In the genomic region with DNA sequence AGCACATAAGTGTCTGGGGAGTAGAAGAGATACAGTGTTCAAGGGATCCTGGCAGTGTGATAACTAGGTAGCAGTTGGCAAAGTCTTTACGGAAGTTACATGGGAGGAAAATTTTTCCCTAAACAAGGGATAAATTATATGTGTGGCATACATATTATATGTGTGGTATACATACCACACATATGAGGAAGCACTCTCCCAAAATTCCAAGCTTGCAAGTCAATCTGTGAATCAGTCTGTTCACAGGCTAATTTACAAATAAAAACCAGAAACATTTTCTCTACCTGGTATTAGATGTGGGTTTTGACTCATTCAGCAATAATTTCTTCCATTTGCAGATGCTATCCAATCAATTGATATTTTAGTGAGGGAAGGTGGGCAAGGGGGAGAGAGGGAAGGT, we compare ENCODE assay signal across 1 cellular context.
TF ChIP-seq lines count a peak whose summit lies in the region.

No MANE protein-coding gene starts in this region.

TF ChIP-seq in GM23338, 12 proteins besides CTCF, POLR2A, EP300 and RAD21 (continued from another document):
- TF ChIP-seq, protein P1, sequence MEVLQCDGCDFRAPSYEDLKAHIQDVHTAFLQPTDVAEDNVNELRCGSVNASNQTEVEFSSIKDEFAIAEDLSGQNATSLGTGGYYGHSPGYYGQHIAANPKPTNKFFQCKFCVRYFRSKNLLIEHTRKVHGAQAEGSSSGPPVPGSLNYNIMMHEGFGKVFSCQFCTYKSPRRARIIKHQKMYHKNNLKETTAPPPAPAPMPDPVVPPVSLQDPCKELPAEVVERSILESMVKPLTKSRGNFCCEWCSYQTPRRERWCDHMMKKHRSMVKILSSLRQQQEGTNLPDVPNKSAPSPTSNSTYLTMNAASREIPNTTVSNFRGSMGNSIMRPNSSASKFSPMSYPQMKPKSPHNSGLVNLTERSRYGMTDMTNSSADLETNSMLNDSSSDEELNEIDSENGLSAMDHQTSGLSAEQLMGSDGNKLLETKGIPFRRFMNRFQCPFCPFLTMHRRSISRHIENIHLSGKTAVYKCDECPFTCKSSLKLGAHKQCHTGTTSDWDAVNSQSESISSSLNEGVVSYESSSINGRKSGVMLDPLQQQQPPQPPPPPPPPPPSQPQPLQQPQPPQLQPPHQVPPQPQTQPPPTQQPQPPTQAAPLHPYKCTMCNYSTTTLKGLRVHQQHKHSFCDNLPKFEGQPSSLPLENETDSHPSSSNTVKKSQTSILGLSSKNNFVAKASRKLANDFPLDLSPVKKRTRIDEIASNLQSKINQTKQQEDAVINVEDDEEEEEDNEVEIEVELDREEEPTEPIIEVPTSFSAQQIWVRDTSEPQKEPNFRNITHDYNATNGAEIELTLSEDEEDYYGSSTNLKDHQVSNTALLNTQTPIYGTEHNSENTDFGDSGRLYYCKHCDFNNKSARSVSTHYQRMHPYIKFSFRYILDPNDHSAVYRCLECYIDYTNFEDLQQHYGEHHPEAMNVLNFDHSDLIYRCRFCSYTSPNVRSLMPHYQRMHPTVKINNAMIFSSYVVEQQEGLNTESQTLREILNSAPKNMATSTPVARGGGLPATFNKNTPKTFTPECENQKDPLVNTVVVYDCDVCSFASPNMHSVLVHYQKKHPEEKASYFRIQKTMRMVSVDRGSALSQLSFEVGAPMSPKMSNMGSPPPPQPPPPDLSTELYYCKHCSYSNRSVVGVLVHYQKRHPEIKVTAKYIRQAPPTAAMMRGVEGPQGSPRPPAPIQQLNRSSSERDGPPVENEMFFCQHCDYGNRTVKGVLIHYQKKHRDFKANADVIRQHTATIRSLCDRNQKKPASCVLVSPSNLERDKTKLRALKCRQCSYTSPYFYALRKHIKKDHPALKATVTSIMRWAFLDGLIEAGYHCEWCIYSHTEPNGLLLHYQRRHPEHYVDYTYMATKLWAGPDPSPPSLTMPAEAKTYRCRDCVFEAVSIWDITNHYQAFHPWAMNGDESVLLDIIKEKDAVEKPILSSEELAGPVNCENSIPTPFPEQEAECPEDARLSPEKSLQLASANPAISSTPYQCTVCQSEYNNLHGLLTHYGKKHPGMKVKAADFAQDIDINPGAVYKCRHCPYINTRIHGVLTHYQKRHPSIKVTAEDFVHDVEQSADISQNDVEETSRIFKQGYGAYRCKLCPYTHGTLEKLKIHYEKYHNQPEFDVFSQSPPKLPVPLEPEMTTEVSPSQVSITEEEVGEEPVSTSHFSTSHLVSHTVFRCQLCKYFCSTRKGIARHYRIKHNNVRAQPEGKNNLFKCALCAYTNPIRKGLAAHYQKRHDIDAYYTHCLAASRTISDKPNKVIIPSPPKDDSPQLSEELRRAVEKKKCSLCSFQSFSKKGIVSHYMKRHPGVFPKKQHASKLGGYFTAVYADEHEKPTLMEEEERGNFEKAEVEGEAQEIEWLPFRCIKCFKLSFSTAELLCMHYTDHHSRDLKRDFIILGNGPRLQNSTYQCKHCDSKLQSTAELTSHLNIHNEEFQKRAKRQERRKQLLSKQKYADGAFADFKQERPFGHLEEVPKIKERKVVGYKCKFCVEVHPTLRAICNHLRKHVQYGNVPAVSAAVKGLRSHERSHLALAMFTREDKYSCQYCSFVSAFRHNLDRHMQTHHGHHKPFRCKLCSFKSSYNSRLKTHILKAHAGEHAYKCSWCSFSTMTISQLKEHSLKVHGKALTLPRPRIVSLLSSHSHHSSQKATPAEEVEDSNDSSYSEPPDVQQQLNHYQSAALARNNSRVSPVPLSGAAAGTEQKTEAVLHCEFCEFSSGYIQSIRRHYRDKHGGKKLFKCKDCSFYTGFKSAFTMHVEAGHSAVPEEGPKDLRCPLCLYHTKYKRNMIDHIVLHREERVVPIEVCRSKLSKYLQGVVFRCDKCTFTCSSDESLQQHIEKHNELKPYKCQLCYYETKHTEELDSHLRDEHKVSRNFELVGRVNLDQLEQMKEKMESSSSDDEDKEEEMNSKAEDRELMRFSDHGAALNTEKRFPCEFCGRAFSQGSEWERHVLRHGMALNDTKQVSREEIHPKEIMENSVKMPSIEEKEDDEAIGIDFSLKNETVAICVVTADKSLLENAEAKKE (CRISPR knock-in tag; IDR thresholded peaks at IDR 0.05), result no peak
